8 cellular contexts compared by ENCODE assay signal in genomic region chr17:7242717-7243576, GRCh38. TPM values are rescaled to one million over a fixed set of nuclear protein-coding genes. Genes with fewer than 3 reads are reported as not detected.
DNase-seq lines count a peak whose midpoint lies in the region; ATAC-seq and TF ChIP-seq lines count a peak whose summit lies in the region.

No MANE protein-coding gene starts in this region.

- peaks cover 0 to 3% (median 0%) of the 10 kb centered on the region in 3 donors for H3K27me3 Mint-ChIP-seq in CD14-positive monocyte (ENCODE audit: low read depth in 3 of 3)

- H3K9me3 Mint-ChIP-seq in CD14-positive monocyte = peaks cover 0 to 4% (median 0%) of the 10 kb centered on the region in 7 donors

- H3K4me3 Mint-ChIP-seq in CD14-positive monocyte = peak overlapping the region; percentile 98 to 99

- H3K36me3 Mint-ChIP-seq in CD14-positive monocyte = peaks cover 35 to 58% of the 10 kb centered on the region in 2 donors

- H3K36me3 ChIP-seq in NT2/D1 (ENCODE audit: insufficient read depth, insufficient read length, low read length) = peaks cover 39% of the 10 kb centered on the region

- intact Hi-C loops in CD14-positive monocyte (cut with micrococcal nuclease) = loop anchor here in 1 of 2 donors (1.0 kb wide), 1 partner anchor 8 kb away; the partner anchor contains the start of gene CTDNEP1

- peaks cover 25% of the 10 kb centered on the region for H3K4me1 Mint-ChIP-seq in CD14-positive monocyte

- peak overlapping the region; percentile 93 for H3K9ac ChIP-seq in NT2/D1 (ENCODE audit: insufficient read length, low read depth)

- H3K9me3 ChIP-seq in NT2/D1 (ENCODE audit: insufficient read depth, low read length) = no peaks in the 10 kb centered on the region

- peak overlapping the region; percentile 92 for H3K4me3 ChIP-seq in NT2/D1 (ENCODE audit: insufficient read length, low read depth)

- DNase-seq in CD14-positive monocyte (ENCODE audit: low spot score) (peak; percentile 97), HUDEP-2 (lab: John Stamatoyannopoulos, UW; ENCODE audit: unreplicated experiment in 76 of 76) (peak in 74 of 76 experiments; percentile 21 to 94 (median 88)), NT2/D1 (ENCODE audit: low read depth, low spot score) (peak; percentile 87), epidermal melanocyte (ENCODE audit: insufficient read length, low spot score) (peak; percentile 92), middle frontal gyrus (ENCODE audit: extremely low spot score, low spot score) (peak; percentile 89)
- peak; percentile 95 for DNase-seq in activated CD8-positive, alpha-beta memory T cell treated with anti-CD3 and anti-CD28 coated beads, Interleukin-2, amount 50 U/mL, for 48 hours
- peak; percentile 83 to 84 for DNase-seq in stimulated activated CD8-positive, alpha-beta memory T cell treated with anti-CD3 and anti-CD28 coated beads, Interleukin-15, amount 100 ng/mL, for 48 hours (ENCODE audit: low read depth in 2 of 2)

- H3K4me1 ChIP-seq in NT2/D1 (ENCODE audit: insufficient read depth, insufficient read length) = peaks cover 2% of the 10 kb centered on the region

- ATAC-seq in GM19463 (IDR thresholded peaks at IDR 0.05; ENCODE audit: unreplicated experiment) = peak; percentile 38

- H3K27ac Mint-ChIP-seq in CD14-positive monocyte = peak overlapping the region; percentile 99 to 100 (median 100)

- no peak for TF ChIP-seq CTCF in CD14-positive monocyte (IDR thresholded peaks at IDR 0.05)

- no peaks in the 10 kb centered on the region for H3K27me3 ChIP-seq in NT2/D1 (ENCODE audit: insufficient read depth, insufficient read length)

RNA-seq across cellular contexts. Expression of gene GABARAP, which starts 0.7 kb away (rescaled TPM):
- 1,000 to 10,000 TPM; 2,814 to 2,937 TPM for polyA plus RNA-seq in CD14-positive monocyte

RNA-seq across cellular contexts. Expression of gene PHF23, which starts 3.7 kb away (rescaled TPM):
- polyA plus RNA-seq in CD14-positive monocyte = 10 to 100 TPM; 12.0 to 12.9 TPM

RNA-seq across cellular contexts. Expression of gene CTDNEP1, which starts 8.6 kb away (rescaled TPM):
- 10 to 100 TPM; 29.5 to 38.3 TPM for polyA plus RNA-seq in CD14-positive monocyte

RNA-seq across cellular contexts. Expression of gene DVL2, which starts 8.6 kb away (rescaled TPM):
- 1 to 10 TPM; 7.0 to 7.8 TPM for polyA plus RNA-seq in CD14-positive monocyte

RNA-seq across cellular contexts. Expression of gene ELP5, which starts 9.1 kb away (rescaled TPM):
- polyA plus RNA-seq in CD14-positive monocyte = 10 to 100 TPM; 44.1 to 49.5 TPM

Comparison
In these comparisons a context has a peak if more than half of its experiments do, and no peak if none do; other contexts are left out.
1. Peak in every context shown above with its lines: DNase-seq, ATAC-seq and H3K4me3 ChIP-seq.